ENCODE assay signal across 16 cellular contexts in genomic region chr11:33864479-33864878, GRCh38. TPM values are rescaled to one million over a fixed set of nuclear protein-coding genes. Genes with fewer than 3 reads are reported as not detected.
DNase-seq lines count a peak whose midpoint lies in the region; ATAC-seq and TF ChIP-seq lines count a peak whose summit lies in the region.
"Had no signal": no experiment of that assay in that cellular context is flagged by ENCODE, and none has a peak within 500 bp of the region (broad histone marks: within the 10 kb centered on the region; RNA-seq: fewer than 3 reads in every experiment).

No MANE protein-coding gene starts in this region.

- H3K79me1 ChIP-seq in neuronal stem cell (ENCODE audit: low read depth, low read length): no peaks in the 10 kb centered on the region

- peak overlapping the region; percentile 28 for H3K4ac ChIP-seq in neuronal stem cell (ENCODE audit: low read length)

- H3K27me3 ChIP-seq in neuronal stem cell (ENCODE audit: control insufficient read depth in 3 of 3, insufficient read depth in 3 of 3, low read depth in 1 of 3, low read length in 3 of 3): peaks cover 7 to 96% (median 22%) of the 10 kb centered on the region in 3 experiments
- peaks cover 6% of the 10 kb centered on the region for H3K27me3 ChIP-seq in upper lobe of right lung
- H3K27me3 ChIP-seq in neural progenitor cell: peaks cover 64% of the 10 kb centered on the region

- H3K4me1 Mint-ChIP-seq in CD14-positive monocyte: peaks cover 66% of the 10 kb centered on the region
- peaks cover 21% of the 10 kb centered on the region for H3K4me1 Mint-ChIP-seq in neural progenitor cell

- peak; percentile 9 for ATAC-seq in upper lobe of right lung
- no peak for ATAC-seq in GM21423 (IDR thresholded peaks at IDR 0.05; ENCODE audit: unreplicated experiment)
- ATAC-seq: GM23338 had no signal

- H3K27ac ChIP-seq in caudate nucleus (ENCODE audit: low read depth, low read length) (peak overlapping the region; percentile 55), neuronal stem cell (replicated peaks; ENCODE audit: low read length) (no peak overlapping the region), upper lobe of right lung (no peak overlapping the region), neural progenitor cell (no peak overlapping the region)
- H3K27ac ChIP-seq: KMS-11 had no signal

- H3K27ac Mint-ChIP-seq in CD14-positive monocyte: peak overlapping the region in 6 of 7 donors; percentile 10 to 84 (median 76)
- no peak overlapping the region for H3K27ac Mint-ChIP-seq in neural progenitor cell
- H3K27ac Mint-ChIP-seq: CD4-positive, CD25-positive, alpha-beta regulatory T cell; GM23338; H9 had no signal

- H2AK5ac ChIP-seq in neuronal stem cell (ENCODE audit: low read depth, low read length): peak overlapping the region; percentile 73

- WGBS in neuronal stem cell (ENCODE audit: extremely low coverage in 2 of 2, insufficient read length in 2 of 2, insufficient replicate concordance in 1 of 2), 2 donors: no CpG with 5 or more reads among the region's 16 CpGs

- no peak overlapping the region for H4K91ac ChIP-seq in neuronal stem cell (ENCODE audit: low read depth, low read length, poor library complexity)

- no peaks in the 10 kb centered on the region for H3K79me2 ChIP-seq in neural progenitor cell (ENCODE audit: low read depth)

- H3K9me3 ChIP-seq in neuronal stem cell (replicated peaks in 1 of 2; ENCODE audit: control insufficient read depth in 2 of 2, insufficient read depth in 1 of 2, low read depth in 1 of 2, low read length in 2 of 2) (no peaks in the 10 kb centered on the region), upper lobe of right lung (no peaks in the 10 kb centered on the region), neural progenitor cell (ENCODE audit: low read depth) (no peaks in the 10 kb centered on the region)

- H3K36me3 ChIP-seq in neuronal stem cell (replicated peaks in 1 of 2; ENCODE audit: control insufficient read depth in 2 of 2, insufficient read depth in 2 of 2, low read length in 2 of 2) (no peaks in the 10 kb centered on the region), upper lobe of right lung (peaks cover 7% of the 10 kb centered on the region), neural progenitor cell (no peaks in the 10 kb centered on the region)

- no peak overlapping the region for H2BK15ac ChIP-seq in neuronal stem cell (ENCODE audit: low read length)

- peak overlapping the region; percentile 43 for H3K14ac ChIP-seq in neuronal stem cell (ENCODE audit: low read length)

- H2BK12ac ChIP-seq in neuronal stem cell (ENCODE audit: low read length): peak overlapping the region; percentile 48

- H3F3A ChIP-seq in neural progenitor cell (ENCODE audit: low read depth): peaks cover 13% of the 10 kb centered on the region

- H3K4me3 ChIP-seq in neuronal stem cell (ENCODE audit: low read length in 2 of 2) (no peak overlapping the region), upper lobe of right lung (peak overlapping the region; percentile 3), neural progenitor cell (no peak overlapping the region)
- H3K4me3 ChIP-seq: GM23338 had no signal

- no peak overlapping the region for H4K8ac ChIP-seq in neuronal stem cell (ENCODE audit: low read depth, low read length)

- peak overlapping the region; percentile 94 for H3K23ac ChIP-seq in neuronal stem cell (ENCODE audit: low read depth, low read length, poor library complexity)

- intact Hi-C loops in CD14-positive monocyte (cut with micrococcal nuclease): loop anchor here in 1 of 2 donors (10.0 kb wide), 1 partner anchor 490 kb away; the partner anchor contains the start of gene ABTB2
- intact Hi-C loops in upper lobe of right lung (cut with DNase I): loop anchor here (5.0 kb wide), 1 partner anchor 98 kb away; no protein-coding TSS in a partner anchor

- no peak for DNase-seq in CD14-positive monocyte (ENCODE audit: low spot score)
- DNase-seq in caudate nucleus (lab: John Stamatoyannopoulos, UW): no peak
- no peak for DNase-seq in neuronal stem cell (ENCODE audit: low spot score)
- DNase-seq in upper lobe of right lung: no peak
- DNase-seq in AML-193 (lab: John Stamatoyannopoulos, UW): no peak
- no peak for DNase-seq in neural progenitor cell (ENCODE audit: low spot score)
- DNase-seq: ACHN; CD4-positive, CD25-positive, alpha-beta regulatory T cell; DMS53; GF-D8; H9 had no signal

- H4K20me1 ChIP-seq in neural progenitor cell (ENCODE audit: low read depth): peaks cover 4% of the 10 kb centered on the region

- H3K9me3 Mint-ChIP-seq in CD14-positive monocyte: no peaks in the 10 kb centered on the region
- H3K9me3 Mint-ChIP-seq in neural progenitor cell: no peaks in the 10 kb centered on the region
- H3K9me3 Mint-ChIP-seq: GM23338, H9, IgD-negative memory B cell had no signal

- H3K9ac ChIP-seq in neuronal stem cell (ENCODE audit: low read depth, low read length, poor library complexity): peak overlapping the region; percentile 13
- H3K9ac ChIP-seq in neural progenitor cell: no peak overlapping the region
- H3K9ac ChIP-seq: KMS-11 had no signal

- TF ChIP-seq CTCF in CD14-positive monocyte (IDR thresholded peaks at IDR 0.05) (no peak), upper lobe of right lung (IDR thresholded peaks at IDR 0.05) (no peak), neural progenitor cell (IDR thresholded peaks at IDR 0.05) (no peak)

- H3K27me3 Mint-ChIP-seq in CD14-positive monocyte (ENCODE audit: low read depth in 3 of 3): peaks cover 0 to 3% (median 0%) of the 10 kb centered on the region in 3 donors
- peaks cover 16% of the 10 kb centered on the region for H3K27me3 Mint-ChIP-seq in neural progenitor cell (ENCODE audit: insufficient read depth, low read depth)

- no peak overlapping the region for H3K4me2 ChIP-seq in neuronal stem cell (ENCODE audit: insufficient read depth, low read length, poor library complexity, severe bottlenecking)
- H3K4me2 ChIP-seq in neural progenitor cell: no peak overlapping the region
- H3K4me2 ChIP-seq: GM23338, KMS-11 had no signal

- H2BK5ac ChIP-seq in neuronal stem cell (ENCODE audit: low read length): no peak overlapping the region

- peaks cover 68 to 70% of the 10 kb centered on the region in 2 donors for H3K36me3 Mint-ChIP-seq in CD14-positive monocyte
- peaks cover 2% of the 10 kb centered on the region for H3K36me3 Mint-ChIP-seq in neural progenitor cell
- H3K36me3 Mint-ChIP-seq: CD4-positive, CD25-positive, alpha-beta regulatory T cell; IgD-negative memory B cell had no signal

- peak overlapping the region; percentile 70 for H3K18ac ChIP-seq in neuronal stem cell (ENCODE audit: low read length)

- H2AFZ ChIP-seq in neuronal stem cell (ENCODE audit: low read length) (no peak overlapping the region), neural progenitor cell (replicated peaks) (no peak overlapping the region)
- H2AFZ ChIP-seq: GM23338 had no signal

- H2BK120ac ChIP-seq in neuronal stem cell (ENCODE audit: low read depth, low read length): no peak overlapping the region

- peak overlapping the region in 1 of 2 donors; percentile 70 for H3K4me3 Mint-ChIP-seq in CD14-positive monocyte
- H3K4me3 Mint-ChIP-seq in neural progenitor cell: no peak overlapping the region
- H3K4me3 Mint-ChIP-seq: CD4-positive, CD25-positive, alpha-beta regulatory T cell; GM23338; H9 had no signal

- H3K4me1 ChIP-seq in neuronal stem cell (ENCODE audit: control insufficient read depth in 2 of 2, insufficient read depth in 1 of 2, low read depth in 1 of 2, low read length in 2 of 2) (peaks cover 0 to 3% of the 10 kb centered on the region in 2 donors), upper lobe of right lung (peaks cover 6% of the 10 kb centered on the region), neural progenitor cell (peaks cover 33% of the 10 kb centered on the region)

RNA-seq across cellular contexts. Expression of gene LMO2, which starts 27.4 kb away (rescaled TPM):
- polyA plus RNA-seq in CD14-positive monocyte: 10 to 100 TPM; 48.8 to 75.8 TPM
- polyA plus RNA-seq in neuronal stem cell (2013, experiment 1 of 2): 1.9 TPM
- polyA plus RNA-seq in neuronal stem cell (2013, experiment 2 of 2): 1.8 TPM
- 65.1 TPM for total RNA-seq in upper lobe of right lung
- total RNA-seq in neural progenitor cell (ENCODE audit: low replicate concordance): 0.92 and 2.0 TPM in 2 replicates
- polyA plus RNA-seq: BJ had no signal

Comparison
In these comparisons a context has a peak if more than half of its experiments do, and no peak if none do; other contexts are left out.
1. RNA of gene LMO2, which starts 27.4 kb away (total RNA-seq): 65.1 TPM in upper lobe of right lung (single experiment); 0.92 to 2.0 TPM in neural progenitor cell; every median in the first group is over 10 times any median in the second.